18 cellular contexts compared by ENCODE assay signal in the genomic region with DNA sequence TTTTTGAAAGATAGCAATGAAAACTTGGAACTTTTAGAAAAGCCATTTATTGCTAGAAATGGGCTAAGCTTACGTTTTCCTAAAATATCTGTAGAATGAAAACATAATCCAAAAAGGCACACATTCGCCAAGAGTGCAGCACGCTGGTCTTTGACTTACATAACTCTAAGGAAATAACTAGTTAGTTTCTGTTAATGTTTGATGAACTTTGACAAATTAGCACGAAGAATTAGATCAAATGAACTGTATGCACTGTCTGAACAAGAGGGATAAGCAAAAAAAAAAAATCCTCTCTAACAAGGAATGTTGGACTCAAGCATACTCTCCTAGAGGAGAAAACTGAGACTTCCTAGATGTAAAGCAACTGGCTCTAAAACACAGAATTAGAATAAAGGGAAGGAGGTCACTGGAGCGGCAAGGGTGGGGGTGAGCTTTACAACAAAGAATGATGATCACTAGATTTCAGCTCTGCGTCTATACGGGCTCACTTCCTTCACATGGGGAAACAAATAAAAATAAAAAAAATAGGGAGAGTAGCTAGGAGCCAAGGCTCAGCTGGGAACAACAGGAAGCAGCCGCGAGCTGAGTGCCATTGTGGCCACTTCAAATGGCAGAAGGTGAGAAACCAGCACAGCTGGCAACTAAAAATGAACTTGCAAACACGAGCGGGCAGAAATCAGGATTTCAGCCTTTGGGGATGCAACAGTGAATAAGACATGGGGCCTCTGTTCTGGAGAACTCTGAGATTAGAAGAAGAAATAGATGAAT. TPM values are rescaled to one million over a fixed set of nuclear protein-coding genes. Genes with fewer than 3 reads are reported as not detected.
DNase-seq lines count a peak whose midpoint lies in the region; ATAC-seq and TF ChIP-seq lines count a peak whose summit lies in the region.
"Had no signal": no experiment of that assay in that cellular context is flagged by ENCODE, and none has a peak within 500 bp of the region (broad histone marks: within the 10 kb centered on the region; RNA-seq: fewer than 3 reads in every experiment).

No MANE protein-coding gene starts in this region.

- H3K4me3 ChIP-seq in tibial artery, result no peak overlapping the region
- H3K4me3 ChIP-seq: cardiac muscle cell, MG63 had no signal

- DNase-seq in activated naive CD4-positive, alpha-beta T cell (lab: John Stamatoyannopoulos, UW), result no peak
- DNase-seq in NCI-H510A treated with DMSO at 0.1 percent for 48 hours (lab: John Stamatoyannopoulos, UW) (peak; percentile 62), left colon (peak in 1 of 2 donors; percentile 16), tibial artery (no peak), mesenteric fat pad (ENCODE audit: low spot score) (no peak)
- DNase-seq in stimulated activated CD4-positive, alpha-beta T cell treated with anti-CD3 and anti-CD28 coated beads, Interleukin-12 subunit alpha, Interleukin-12 subunit beta, amount 100 ng/mL, for 4 hours, result no peak
- DNase-seq: activated naive CD4-positive, alpha-beta T cell treated with Interleukin-2 at 50 U/mL for 16 hours; hypothalamus; MG63; midbrain; NCI-H526 treated with DMSO at 0.1 percent for 48 hours; stimulated activated CD4-positive, alpha-beta T cell treated with anti-CD3 and anti-CD28 coated beads, Interleukin-4, amount 100 ng/mL, for 24 hours; stimulated activated naive CD4-positive, alpha-beta T cell had no signal

- H3K9me3 ChIP-seq in tibial artery, result no peaks in the 10 kb centered on the region
- H3K9me3 ChIP-seq: MG63 had no signal

- no peaks in the 10 kb centered on the region for H3K27me3 Mint-ChIP-seq in activated naive CD4-positive, alpha-beta T cell treated with anti-CD3 and anti-CD28 coated beads, Interleukin-2, amount 50 U/mL, for 24 hours

- intact Hi-C loops in left colon (cut with DNase I, micrococcal nuclease), result loop anchor here in 1 of 2 donors (10.0 kb wide), 1 partner anchor 198 kb away; no protein-coding TSS in a partner anchor
- intact Hi-C loops in tibial artery (cut with DNase I; ENCODE audit: low total_unique reads), result loop anchor here (10.0 kb wide), 1 partner anchor 98 kb away; the partner anchor contains the start of genes ABHD17B and C9orf85

- H3K4me3 Mint-ChIP-seq in activated naive CD4-positive, alpha-beta T cell treated with anti-CD3 and anti-CD28 coated beads, Interleukin-2, amount 50 U/mL, for 24 hours, result peak overlapping the region; percentile 17

- peak overlapping the region; percentile 52 to 58 for H3K27ac ChIP-seq in tibial artery
- H3K27ac ChIP-seq: cardiac muscle cell, epithelial cell of prostate had no signal

- H3K27ac Mint-ChIP-seq in activated naive CD4-positive, alpha-beta T cell treated with anti-CD3 and anti-CD28 coated beads, Interleukin-2, amount 50 U/mL, for 24 hours, result peak overlapping the region; percentile 80

- TF ChIP-seq CTCF in tibial artery (IDR thresholded peaks at IDR 0.05), result no peak

- no peaks in the 10 kb centered on the region for H3K36me3 ChIP-seq in tibial artery
- H3K36me3 ChIP-seq: cardiac muscle cell, MG63 had no signal

- H3K27me3 ChIP-seq in tibial artery, result no peaks in the 10 kb centered on the region
- H3K27me3 ChIP-seq: cardiac muscle cell, MG63 had no signal

- H3K9me3 Mint-ChIP-seq in activated naive CD4-positive, alpha-beta T cell treated with anti-CD3 and anti-CD28 coated beads, Interleukin-2, amount 50 U/mL, for 24 hours, result no peaks in the 10 kb centered on the region

- H3K36me3 Mint-ChIP-seq in activated naive CD4-positive, alpha-beta T cell treated with anti-CD3 and anti-CD28 coated beads, Interleukin-2, amount 50 U/mL, for 24 hours, result no peaks in the 10 kb centered on the region

- peak; percentile 78 for ATAC-seq in left colon
- no peak for ATAC-seq in GM21717 (IDR thresholded peaks at IDR 0.05; ENCODE audit: unreplicated experiment)
- ATAC-seq: Right ventricle myocardium inferior had no signal

- H3K4me1 Mint-ChIP-seq in activated naive CD4-positive, alpha-beta T cell treated with anti-CD3 and anti-CD28 coated beads, Interleukin-2, amount 50 U/mL, for 24 hours, result peaks cover 23% of the 10 kb centered on the region

- H3K4me1 ChIP-seq in tibial artery, result peaks cover 0 to 47% (median 22%) of the 10 kb centered on the region in 4 donors

RNA-seq across cellular contexts. Expression of gene CEMIP2, which starts 48.7 kb away (rescaled TPM):
- 100 to 1,000 TPM in 1 of 2 donors, 10 to 100 TPM in 1; 97.7 to 106 TPM for total RNA-seq in left colon
- 108 TPM for total RNA-seq in mesenteric fat pad
